17 cellular contexts compared by ENCODE assay signal in the genomic region with DNA sequence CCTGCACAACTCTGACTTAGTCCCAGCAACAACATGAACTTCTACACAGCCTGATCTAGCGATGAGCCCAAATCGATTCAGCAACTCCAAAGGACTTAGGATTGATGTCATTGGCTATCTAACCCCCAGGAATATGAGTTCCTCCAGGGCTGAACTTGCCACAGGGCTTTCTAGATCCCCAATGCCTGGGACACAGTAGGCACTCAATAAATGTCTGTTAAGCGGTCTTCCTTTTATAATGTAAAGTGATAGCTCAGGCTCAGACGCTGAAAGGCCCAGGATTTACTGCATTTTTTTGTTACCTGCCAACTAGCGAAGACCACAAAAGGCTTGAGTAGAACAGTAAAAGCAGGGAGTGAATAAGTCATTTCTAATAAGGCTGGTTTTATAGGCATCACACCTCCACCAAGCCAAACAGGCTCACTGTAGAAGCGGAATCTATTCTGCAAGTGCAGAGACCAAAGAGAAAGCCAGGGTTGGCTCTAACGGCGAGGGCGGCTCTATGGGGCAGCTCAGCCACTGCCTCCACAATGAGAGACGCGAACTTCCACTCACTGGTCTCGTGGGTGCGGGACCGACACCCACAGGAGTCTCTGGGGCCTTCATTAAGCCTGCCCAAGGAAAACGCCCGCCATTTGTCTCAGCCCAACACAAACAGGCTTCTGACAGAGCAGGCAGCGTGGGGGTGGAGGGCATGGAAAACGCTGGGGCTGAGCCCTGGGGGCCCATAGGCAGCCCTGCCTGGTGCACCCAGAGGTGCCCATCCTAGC. TPM values are rescaled to one million over a fixed set of nuclear protein-coding genes. Genes with fewer than 3 reads are reported as not detected.
DNase-seq lines count a peak whose midpoint lies in the region; ATAC-seq, FAIRE-seq and TF ChIP-seq lines count a peak whose summit lies in the region.
"Had no signal": no experiment of that assay in that cellular context is flagged by ENCODE, and none has a peak within 500 bp of the region (broad histone marks: within the 10 kb centered on the region; RNA-seq: fewer than 3 reads in every experiment).

No MANE protein-coding gene starts in this region.

- H3K4me1 ChIP-seq in A549 = peaks cover 58% of the 10 kb centered on the region
- H3K4me1 ChIP-seq in GM23338 (ENCODE audit: insufficient read depth) = peaks cover 31% of the 10 kb centered on the region
- H3K4me1 ChIP-seq in IMR-90 (ENCODE audit: control insufficient read depth, insufficient read depth, low read length) = peaks cover 29% of the 10 kb centered on the region
- peaks cover 5 to 18% (median 11%) of the 10 kb centered on the region in 4 experiments for H3K4me1 ChIP-seq in H1 (replicated peaks in 1 of 4; ENCODE audit: control insufficient read depth in 3 of 4, insufficient read depth in 4 of 4, low read length in 3 of 4)

- H3K4me1 Mint-ChIP-seq in GM23338 (peaks cover 37% of the 10 kb centered on the region), chondrocyte (ENCODE audit: low read depth) (peaks cover 37% of the 10 kb centered on the region)

- peak overlapping the region; percentile 63 for H4K91ac ChIP-seq in IMR-90 (ENCODE audit: insufficient read depth, low read depth, low read length)
- H4K91ac ChIP-seq in H1 (replicated peaks; ENCODE audit: insufficient read length, low read length) = peak overlapping the region; percentile 15

- H3K18ac ChIP-seq in IMR-90 (ENCODE audit: low read depth, low read length) (0 out of 2 replicates have a peak overlapping the region, but pooled peaks have one; percentile 7), H1 (ENCODE audit: extremely low read depth, low read length) (peak overlapping the region; percentile 40; the same call in 1 of the 2 replicates)

- H3K4me3 Mint-ChIP-seq in GM23338 (no peak overlapping the region), chondrocyte (ENCODE audit: unreplicated experiment) (no peak overlapping the region)
- H3K4me3 Mint-ChIP-seq: T-helper 1 cell treated with Interleukin-12 subunit alpha and Interleukin-12 subunit beta and Interleukin-4 antibody, amounts not matched to agents 30 μg/mL and 1 μg/mL, for 36 hours had no signal

- dilution Hi-C loops in IMR-90 (cut with HindIII; ENCODE audit: low sequenced_read_pairs, unreplicated experiment) = no loop called here

- H2BK12ac ChIP-seq in H1 (ENCODE audit: low read depth, low read length) = no peak overlapping the region

- peak overlapping the region; percentile 81 for H2AK5ac ChIP-seq in IMR-90 (ENCODE audit: low read depth, low read length)
- 0 out of 2 replicates have a peak overlapping the region, but pooled peaks have one; percentile 5 for H2AK5ac ChIP-seq in H1 (ENCODE audit: low read depth, low read length)

- no peak overlapping the region for H2AK9ac ChIP-seq in IMR-90 (replicated peaks; ENCODE audit: low read depth, low read length, poor library complexity)

- CTCF ChIA-PET in A549 (lab: Yijun Ruan, JAX) (interaction anchor here (0.8 to 4.6 kb wide), 6 partner anchors 13 to 495 kb away, joined by 3 to 22 read pairs (median 3); a partner anchor contains a TSS), IMR-90 (lab: Yijun Ruan, JAX) (no interaction called here), H1 (lab: Charles Lee; ENCODE audit: partially characterized antibody) (interaction anchor here (1.2 to 6.7 kb wide), 6 partner anchors 13 to 207 kb away, joined by 3 to 68 read pairs (median 4); no protein-coding TSS in a partner anchor)

- H3K9me3 ChIP-seq in A549 (no peaks in the 10 kb centered on the region), IMR-90 (ENCODE audit: control insufficient read depth, insufficient read depth, low read length) (no peaks in the 10 kb centered on the region), H1 (ENCODE audit: insufficient read depth in 2 of 2, low read depth in 1 of 2, low read length in 1 of 2) (no peaks in the 10 kb centered on the region)

- 97% methylated on average over 10 of the region's 18 CpGs for WGBS in A549 (ENCODE audit: missing lambda C conversion rate)
- WGBS in IMR-90 (ENCODE audit: extremely low coverage in 2 of 2, insufficient read length in 1 of 2), 2 experiments = 86% methylated on average over 6 of the region's 18 CpGs; no CpG with 5 or more reads in 1 of the 2 experiments
- 88% methylated on average over 18 of the region's 18 CpGs; no CpG with 5 or more reads in 1 of the 2 experiments for WGBS in H1 (ENCODE audit: extremely low coverage in 1 of 2, insufficient coverage in 1 of 2, insufficient read length in 1 of 2, insufficient replicate concordance in 2 of 2, low coverage in 1 of 2, low lambda C conversion rate in 2 of 2, missing lambda C conversion rate in 1 of 2), 2 experiments

- H2AFZ ChIP-seq in GM23338 = no peak overlapping the region; the same call in 1 of the 2 replicates
- no peak overlapping the region for H2AFZ ChIP-seq in IMR-90 (replicated peaks; ENCODE audit: low read length, poor library complexity)
- no peak overlapping the region for H2AFZ ChIP-seq in H1 (ENCODE audit: low read length)

- BruUV-seq in IMR-90 (replicated peaks; lab: Mats Ljungman, UMichigan) = no TSS peak

- H3K9ac ChIP-seq in IMR-90 (ENCODE audit: low read depth, low read length) (no peak overlapping the region), H1 (replicated peaks in 1 of 4; ENCODE audit: extremely low read depth in 1 of 4, low read depth in 3 of 4, low read length in 3 of 4) (no peak overlapping the region; a peak in 1 of 7 replicates)
- H3K9ac ChIP-seq: KMS-11 had no signal

- in situ Hi-C loops in IMR-90 (cut with MboI; ENCODE audit: low sequenced_read_pairs) = no loop called here

- ATAC-seq in A549 = no peak
- peak; percentile 43 for ATAC-seq in GM23338
- no peak for ATAC-seq in IMR-90 (ENCODE audit: low read depth)
- ATAC-seq in GM18517 (IDR thresholded peaks at IDR 0.05; ENCODE audit: unreplicated experiment) = no peak

- no peak overlapping the region for H3K4me3 ChIP-seq in A549
- no peak overlapping the region for H3K4me3 ChIP-seq in GM23338
- no peak overlapping the region for H3K4me3 ChIP-seq in IMR-90 (ENCODE audit: insufficient read depth, low read depth, low read length)
- no peak overlapping the region for H3K4me3 ChIP-seq in H1 (ENCODE audit: extremely low read depth in 1 of 4, insufficient read depth in 2 of 4, low read depth in 3 of 4, low read length in 4 of 4)

- peak overlapping the region; percentile 66 for H2BK120ac ChIP-seq in IMR-90 (ENCODE audit: low read depth, low read length)
- no peak overlapping the region for H2BK120ac ChIP-seq in H1 (replicated peaks; ENCODE audit: low read depth, low read length)

- POLR2A ChIA-PET in A549 (lab: Yijun Ruan, JAX) = no interaction called here
- POLR2A ChIA-PET in IMR-90 (lab: Charles Lee; ENCODE audit: unreplicated experiment) = no interaction called here
- POLR2A ChIA-PET in H1 (lab: Charles Lee; ENCODE audit: partially characterized antibody) = interaction anchor here (0.8 kb wide), 1 partner anchor 101 kb away, joined by 3 read pairs; no protein-coding TSS in a partner anchor

- H3K27me3 ChIP-seq in GM23338 (ENCODE audit: insufficient read depth) (no peaks in the 10 kb centered on the region), IMR-90 (ENCODE audit: control insufficient read depth, insufficient read depth, low read length) (no peaks in the 10 kb centered on the region), H1 (replicated peaks in 1 of 4; ENCODE audit: control insufficient read depth in 3 of 4, extremely low read depth in 1 of 4, insufficient read depth in 3 of 4, low read length in 3 of 4) (no peaks in the 10 kb centered on the region; a peak in 1 of 7 replicates)

- H2BK20ac ChIP-seq in IMR-90 (ENCODE audit: low read depth, low read length) (peak overlapping the region; percentile 68), H1 (ENCODE audit: low read length) (no peak overlapping the region)

- H3K36me3 ChIP-seq in GM23338 (ENCODE audit: insufficient read depth) (no peaks in the 10 kb centered on the region), IMR-90 (ENCODE audit: control insufficient read depth, insufficient read depth, low read length) (no peaks in the 10 kb centered on the region), H1 (ENCODE audit: control insufficient read depth in 2 of 4, insufficient read depth in 4 of 4, low read length in 3 of 4) (no peaks in the 10 kb centered on the region)

- H3K23ac ChIP-seq in IMR-90 (ENCODE audit: low read depth, low read length) (no peak overlapping the region), H1 (ENCODE audit: insufficient read length) (no peak overlapping the region)

- H4K8ac ChIP-seq in IMR-90 (ENCODE audit: low read depth in 2 of 2, low read length in 2 of 2) (peak overlapping the region in 1 of 2 experiments; percentile 24; a peak in 1 of 4 replicates), H1 (ENCODE audit: extremely low read depth, insufficient read depth, low read length) (no peak overlapping the region)

- FAIRE-seq in A549 (lab: Jason Lieb, UNC) = no peak
- FAIRE-seq in H1 (lab: Jason Lieb, UNC) = no peak

- intact Hi-C loops in IMR-90 (cut with micrococcal nuclease) = loop anchor here (5.0 kb wide), 1 partner anchor 212 kb away; no protein-coding TSS in a partner anchor

- no peak overlapping the region for H3K4me2 ChIP-seq in A549
- H3K4me2 ChIP-seq in GM23338 = peak overlapping the region; percentile 38; the same call in 1 of the 2 replicates
- no peak overlapping the region for H3K4me2 ChIP-seq in IMR-90 (ENCODE audit: low read depth, low read length)
- H3K4me2 ChIP-seq in H1 (ENCODE audit: insufficient read depth in 1 of 2, low read depth in 2 of 2, low read length in 2 of 2) = peak overlapping the region; percentile 9 to 16; a peak in 1 of 4 replicates
- H3K4me2 ChIP-seq: KMS-11 had no signal

- H3K4ac ChIP-seq in IMR-90 (ENCODE audit: low read depth, low read length) = peak overlapping the region; percentile 64
- no peak overlapping the region for H3K4ac ChIP-seq in H1 (replicated peaks; ENCODE audit: insufficient read length, low read depth, low read length)

- no peaks in the 10 kb centered on the region for H3K9me2 ChIP-seq in GM23338 (ENCODE audit: insufficient read depth)

- H3K27ac ChIP-seq in A549 (peak overlapping the region; percentile 93 to 95; a peak in 5 of 6 replicates), GM23338 (ENCODE audit: low read depth) (0 out of 2 replicates have a peak overlapping the region, but pooled peaks have one; percentile 48), IMR-90 (ENCODE audit: insufficient read depth, low read length) (no peak overlapping the region), H1 (ENCODE audit: low read depth, low read length) (no peak overlapping the region)
- H3K27ac ChIP-seq: KMS-11 had no signal

- H3F3A ChIP-seq in GM23338 (replicated peaks; ENCODE audit: low read depth) = no peaks in the 10 kb centered on the region

- H3K36me3 Mint-ChIP-seq in GM23338 (ENCODE audit: low read depth) (no peaks in the 10 kb centered on the region), chondrocyte (ENCODE audit: low read depth) (no peaks in the 10 kb centered on the region)

- no peaks in the 10 kb centered on the region for H3K23me2 ChIP-seq in H1 (ENCODE audit: low read depth, low read length)

- TF ChIP-seq EP300 in A549 (IDR thresholded peaks at IDR 0.05) (no peak), H1 (IDR thresholded peaks at IDR 0.05; ENCODE audit: borderline replicate concordance in 1 of 2, low read depth in 2 of 2, low read length in 2 of 2) (no peak)

- H3K27ac Mint-ChIP-seq in GM23338 (no peak overlapping the region), chondrocyte (ENCODE audit: unreplicated experiment) (no peak overlapping the region)
- H3K27ac Mint-ChIP-seq: T-helper 1 cell treated with Interleukin-12 subunit alpha and Interleukin-12 subunit beta and Interleukin-4 antibody, amounts not matched to agents 30 μg/mL and 1 μg/mL, for 36 hours had no signal

- TF ChIP-seq POLR2A in A549 (IDR thresholded peaks at IDR 0.05; ENCODE audit: low read length) (no peak), IMR-90 (IDR thresholded peaks at IDR 0.05; ENCODE audit: low read depth, low read length) (no peak), H1 (IDR thresholded peaks at IDR 0.05; ENCODE audit: control extremely low read depth in 1 of 2, low read depth in 2 of 2, low read length in 2 of 2) (no peak)

- no peak for TF ChIP-seq CTCF in A549 (IDR thresholded peaks at IDR 0.05)
- TF ChIP-seq CTCF in GM23338 (conservative IDR thresholded peaks at IDR 0.05; ENCODE audit: low read depth in 2 of 2) = no peak
- TF ChIP-seq CTCF in IMR-90 (conservative IDR thresholded peaks at IDR 0.05; ENCODE audit: low read depth, low read length) = no peak
- no peak for TF ChIP-seq CTCF in H1 (IDR thresholded peaks at IDR 0.05; ENCODE audit: control extremely low read depth in 1 of 3, insufficient read depth in 1 of 3, low read depth in 1 of 3, low read length in 3 of 3)
- no peak for TF ChIP-seq CTCF in chondrocyte (IDR thresholded peaks at IDR 0.05)

- H3K27me3 Mint-ChIP-seq in GM23338 (ENCODE audit: insufficient read depth, low read depth, poor library complexity) (peaks cover 2% of the 10 kb centered on the region), chondrocyte (ENCODE audit: low read depth) (no peaks in the 10 kb centered on the region)
- H3K27me3 Mint-ChIP-seq: CD4-positive, CD25-positive, alpha-beta regulatory T cell had no signal

- no peak overlapping the region for H3K14ac ChIP-seq in IMR-90 (replicated peaks; ENCODE audit: low read depth, low read length)
- no peak overlapping the region for H3K14ac ChIP-seq in H1 (ENCODE audit: insufficient read length)

- H3K79me2 ChIP-seq in GM23338 (replicated peaks; ENCODE audit: insufficient read depth) (no peaks in the 10 kb centered on the region), H1 (ENCODE audit: control insufficient read depth in 1 of 2, insufficient read depth in 2 of 2, low read length in 2 of 2) (no peaks in the 10 kb centered on the region)

- H4K5ac ChIP-seq in IMR-90 (ENCODE audit: low read depth, low read length) = no peak overlapping the region
- no peak overlapping the region for H4K5ac ChIP-seq in H1 (ENCODE audit: insufficient read length, low read depth, low read length)

- H3K9me1 ChIP-seq in IMR-90 (ENCODE audit: insufficient read depth, low read length) = peaks cover 9% of the 10 kb centered on the region

- DNase-seq in A549 (ENCODE audit: low read depth in 1 of 2, low spot score in 1 of 2) = no peak
- peak; percentile 30 for DNase-seq in GM23338 (ENCODE audit: low spot score)
- no peak for DNase-seq in IMR-90
- no peak for DNase-seq in H1 (ENCODE audit: low read depth in 1 of 2, low spot score in 2 of 2)
- no peak for DNase-seq in HCEC 1CT
- DNase-seq in chondrocyte (ENCODE audit: low spot score) = no peak
- DNase-seq: CD4-positive, CD25-positive, alpha-beta regulatory T cell; EL; NCI-H1417; NCI-H1694 treated with DMSO at 0.1 percent for 48 hours; NCI-H2081 treated with DMSO at 0.1 percent for 48 hours; NCI-H446 treated with DMSO at 0.1 percent for 48 hours; NCI-H526 treated with DMSO at 0.1 percent for 48 hours; SHP77 had no signal

- H3K9me3 Mint-ChIP-seq in GM23338 (no peaks in the 10 kb centered on the region), chondrocyte (ENCODE audit: low read depth) (no peaks in the 10 kb centered on the region)
- H3K9me3 Mint-ChIP-seq: CD4-positive, CD25-positive, alpha-beta regulatory T cell; T-helper 1 cell treated with Interleukin-12 subunit alpha and Interleukin-12 subunit beta and Interleukin-4 antibody, amounts not matched to agents 30 μg/mL and 1 μg/mL, for 36 hours had no signal

- no peak overlapping the region for H3K56ac ChIP-seq in IMR-90 (ENCODE audit: extremely low read depth, insufficient read depth, low read length)
- H3K56ac ChIP-seq in H1 (replicated peaks; ENCODE audit: insufficient read length, low read depth, low read length) = no peak overlapping the region

- H4K20me1 ChIP-seq in GM23338 (replicated peaks; ENCODE audit: insufficient read depth) (peaks cover 3% of the 10 kb centered on the region; the same call in 1 of the 2 replicates), IMR-90 (ENCODE audit: insufficient read depth, low read length) (no peaks in the 10 kb centered on the region), H1 (replicated peaks in 1 of 2; ENCODE audit: control insufficient read depth in 1 of 2, insufficient read depth in 2 of 2, low read length in 2 of 2) (peaks cover 0 to 1% of the 10 kb centered on the region in 2 experiments)

- TF ChIP-seq RAD21 in A549 (conservative IDR thresholded peaks at IDR 0.05 in 1 of 2, IDR thresholded peaks at IDR 0.05 in 1 of 2) (no peak), IMR-90 (IDR thresholded peaks at IDR 0.05; ENCODE audit: low read length) (no peak), H1 (IDR thresholded peaks at IDR 0.05 in 1 of 2, conservative IDR thresholded peaks at IDR 0.05 in 1 of 2; ENCODE audit: low read depth in 2 of 2, low read length in 2 of 2) (no peak)

- H2BK5ac ChIP-seq in IMR-90 (ENCODE audit: low read depth, low read length, poor library complexity, severe bottlenecking) = no peak overlapping the region
- no peak overlapping the region for H2BK5ac ChIP-seq in H1 (ENCODE audit: low read depth, low read length)

- peaks cover 8 to 48% of the 10 kb centered on the region in 2 experiments; a peak in 3 of 4 replicates for H3K79me1 ChIP-seq in IMR-90 (ENCODE audit: low read depth in 1 of 2, low read length in 2 of 2)
- peaks cover 2% of the 10 kb centered on the region; the same call in 1 of the 2 replicates for H3K79me1 ChIP-seq in H1 (ENCODE audit: low read depth, low read length)

- peak overlapping the region; percentile 58; the same call in 2 of the 3 replicates for H2BK15ac ChIP-seq in IMR-90 (ENCODE audit: low read depth, low read length)
- H2BK15ac ChIP-seq in H1 (ENCODE audit: low read length) = 0 out of 2 replicates have a peak overlapping the region, but pooled peaks have one; percentile 46

RNA-seq across cellular contexts. Expression of a gene that starts 52.0 kb away (rescaled TPM):
- polyA plus RNA-seq in A549 (2011; rRNA removed) = 23.1 and 24.3 TPM in 2 replicates
- polyA plus RNA-seq in A549 (2012; cell fraction: cytosol; rRNA removed) = 4.3 and 4.8 TPM in 2 replicates
- polyA plus RNA-seq in A549 (2012; cell fraction: nucleus; rRNA removed) = 4.8 and 6.9 TPM in 2 replicates
- polyA plus RNA-seq in A549 (2017; fragmentation: RNase III; extraction: RNeasy Plus Mini Kit Qiagen cat#74134 plus additional on column Dnase treatment) = 7.6 to 9.0 TPM (median 8.4 TPM) in 3 replicates
- 24.9 and 27.6 TPM in 2 replicates for polyA minus RNA-seq in A549 (2011; rRNA and poly(A)+ RNA removed)
- total RNA-seq in GM23338 (2014; rRNA removed; shearing (Covaris generic)) = 14.7 and 28.9 TPM in 2 replicates
- 5.0 and 6.1 TPM in 2 replicates for polyA plus RNA-seq in GM23338 (2016; fragmentation: Nextera tagmentation; extraction: Ambion mirVana)
- 18.1 and 21.0 TPM in 2 replicates for total RNA-seq in IMR-90 (2012; rRNA removed)
- polyA plus RNA-seq in IMR-90 (2012; rRNA removed) = 8.6 and 10.6 TPM in 2 replicates
- polyA plus RNA-seq in IMR-90 (2012; cell fraction: cytosol; rRNA removed) = 4.1 and 5.8 TPM in 2 replicates
- 4.2 and 15.2 TPM in 2 replicates for polyA plus RNA-seq in IMR-90 (2012; cell fraction: nucleus; rRNA removed; ENCODE audit: low replicate concordance)
- 12.2 and 14.2 TPM in 2 replicates for total RNA-seq in H1 (2021; fragmentation: NEBNext Ultra II Directional; extraction: Animal tissue kit (Norgen Biotek cat#: 25700))
- polyA plus RNA-seq in H1 (2011; rRNA removed) = 4.7 and 5.1 TPM in 2 replicates
- 7.1 TPM for polyA plus RNA-seq in H1 (2011; cell fraction: cytosol; rRNA removed)
- polyA plus RNA-seq in H1 (2011; cell fraction: nucleus; rRNA removed) = 9.5 TPM
- 5.7 to 7.8 TPM (median 6.9 TPM) in 4 replicates for polyA plus RNA-seq in H1 (2012, experiment 1 of 2)
- polyA plus RNA-seq in H1 (2012, experiment 2 of 2) = 0.77 TPM
- 6.7 TPM for polyA plus RNA-seq in H1 (2013, experiment 1 of 2)
- polyA plus RNA-seq in H1 (2013, experiment 2 of 2) = 6.6 TPM
- polyA minus RNA-seq in H1 (2011; rRNA and poly(A)+ RNA removed) = 15.2 and 27.6 TPM in 2 replicates
- 8.7 TPM for polyA minus RNA-seq in H1 (2011; cell fraction: cytosol; rRNA and poly(A)+ RNA removed)
- polyA minus RNA-seq in H1 (2011; cell fraction: nucleus; rRNA and poly(A)+ RNA removed) = 21.5 TPM
- 27.0 to 32.9 TPM (median 30.4 TPM) in 3 replicates for total RNA-seq in chondrocyte

Comparison
In these comparisons a context has a peak if more than half of its experiments do, and no peak if none do; other contexts are left out.
1. H3K27ac ChIP-seq: peak in A549 (2 of 2) and GM23338 (single experiment); none in IMR-90 (single experiment) and H1 (single experiment).
2. H3K4me2 ChIP-seq: peak in GM23338 (single experiment) and H1 (2 of 2); none in A549 (single experiment) and IMR-90 (single experiment).